In genomic region chr20:24943731-24944130, GRCh38 we compare ENCODE assay signal across 23 cellular contexts. TPM values are rescaled to one million over a fixed set of nuclear protein-coding genes. Genes with fewer than 3 reads are reported as not detected.
DNase-seq lines count a peak whose midpoint lies in the region; ATAC-seq, FAIRE-seq and TF ChIP-seq lines count a peak whose summit lies in the region.
"Had no signal": no experiment of that assay in that cellular context is flagged by ENCODE, and none has a peak within 500 bp of the region (broad histone marks: within the 10 kb centered on the region; RNA-seq: fewer than 3 reads in every experiment).

No MANE protein-coding gene starts in this region.

- H3K4me3 ChIP-seq in endodermal cell (ENCODE audit: low read length) (no peak overlapping the region), thyroid gland (replicated peaks in 1 of 3) (no peak overlapping the region), A673 (ENCODE audit: low read depth, low read length, poor library complexity, severe bottlenecking) (no peak overlapping the region)
- H3K4me3 ChIP-seq: A549, GM12878 had no signal

- WGBS in endodermal cell (ENCODE audit: insufficient coverage in 1 of 2, insufficient read length in 1 of 2), 2 experiments, result 83 to 90% methylated on average over 1 to 2 of the region's 3 CpGs
- WGBS in thyroid gland, 2 donors, result 26 to 32% methylated on average over 3 of the region's 3 CpGs

- intact Hi-C loops in natural killer cell (cut with micrococcal nuclease) (no loop called here), thyroid gland (cut with DNase I) (no loop called here), A673 (cut with micrococcal nuclease; ENCODE audit: unreplicated experiment) (no loop called here)

- H3K27ac ChIP-seq in endodermal cell (ENCODE audit: low read depth, low read length) (no peak overlapping the region), thyroid gland (peak overlapping the region; percentile 74 to 78 (median 78)), A673 (ENCODE audit: low read depth, low read length, poor library complexity, severe bottlenecking) (no peak overlapping the region)
- H3K27ac ChIP-seq: A549 had no signal

- H3K9me3 Mint-ChIP-seq in natural killer cell treated with Interleukin-12 subunit alpha and Interleukin-12 subunit beta and Interleukin-15 and Interleukin-18, amount 100 ng/mL, for 72 hours, result peaks cover 22% of the 10 kb centered on the region
- peaks cover 0 to 6% of the 10 kb centered on the region in 2 donors for H3K9me3 Mint-ChIP-seq in natural killer cell
- H3K9me3 Mint-ChIP-seq in endodermal cell, result peaks cover 30% of the 10 kb centered on the region
- peaks cover 31% of the 10 kb centered on the region for H3K9me3 Mint-ChIP-seq in osteocyte (ENCODE audit: unreplicated experiment)

- no peak for TF ChIP-seq CTCF in natural killer cell (IDR thresholded peaks at IDR 0.05)
- no peak for TF ChIP-seq CTCF in endodermal cell (conservative IDR thresholded peaks at IDR 0.05)
- no peak for TF ChIP-seq CTCF in osteocyte (IDR thresholded peaks at IDR 0.05)
- no peak for TF ChIP-seq CTCF in thyroid gland (IDR thresholded peaks at IDR 0.05)
- TF ChIP-seq CTCF in A673 (conservative IDR thresholded peaks at IDR 0.05; ENCODE audit: low read depth, low read length), result no peak

- H3K27me3 Mint-ChIP-seq in natural killer cell treated with Interleukin-12 subunit alpha and Interleukin-12 subunit beta and Interleukin-15 and Interleukin-18, amount 100 ng/mL, for 72 hours, result no peaks in the 10 kb centered on the region
- H3K27me3 Mint-ChIP-seq in natural killer cell (ENCODE audit: low read depth in 2 of 2) (no peaks in the 10 kb centered on the region), endodermal cell (ENCODE audit: insufficient read depth) (peaks cover 20% of the 10 kb centered on the region), osteocyte (ENCODE audit: unreplicated experiment) (peaks cover 26% of the 10 kb centered on the region)
- H3K27me3 Mint-ChIP-seq: CD4-positive, alpha-beta T cell; CD8-positive, alpha-beta memory T cell had no signal

- H3K9me3 ChIP-seq in endodermal cell (ENCODE audit: control insufficient read depth, low read length), result no peaks in the 10 kb centered on the region
- H3K9me3 ChIP-seq in thyroid gland, result no peaks in the 10 kb centered on the region
- no peaks in the 10 kb centered on the region for H3K9me3 ChIP-seq in A673 (ENCODE audit: low read depth, low read length, poor library complexity, severe bottlenecking)

- peaks cover 47% of the 10 kb centered on the region for H3K36me3 Mint-ChIP-seq in natural killer cell treated with Interleukin-12 subunit alpha and Interleukin-12 subunit beta and Interleukin-15 and Interleukin-18, amount 100 ng/mL, for 72 hours
- H3K36me3 Mint-ChIP-seq in natural killer cell, result peaks cover 7% of the 10 kb centered on the region
- no peaks in the 10 kb centered on the region for H3K36me3 Mint-ChIP-seq in endodermal cell (ENCODE audit: low read depth)
- H3K36me3 Mint-ChIP-seq in osteocyte (ENCODE audit: unreplicated experiment), result no peaks in the 10 kb centered on the region

- H3K27me3 ChIP-seq in endodermal cell (ENCODE audit: control insufficient read depth, insufficient read depth, low read length, poor library complexity, severe bottlenecking), result no peaks in the 10 kb centered on the region
- no peaks in the 10 kb centered on the region for H3K27me3 ChIP-seq in thyroid gland
- no peaks in the 10 kb centered on the region for H3K27me3 ChIP-seq in A673 (replicated peaks; ENCODE audit: insufficient read depth, low read depth, low read length, poor library complexity)

- no peak for ATAC-seq in natural killer cell treated with Interleukin-12 subunit alpha and Interleukin-12 subunit beta and Interleukin-15 and Interleukin-18, amount 100 ng/mL, for 72 hours
- ATAC-seq in natural killer cell (no peak), GM21737 (IDR thresholded peaks at IDR 0.05; ENCODE audit: unreplicated experiment) (no peak)
- ATAC-seq: A549, GM12878 had no signal

- POLR2A ChIA-PET in A673 (lab: Charles Lee; ENCODE audit: low non-redundant PET), result no interaction called here

- no peak for FAIRE-seq in H54 (lab: Jason Lieb, UNC)
- FAIRE-seq: D721Med, GM12878 had no signal

- H3K4me3 Mint-ChIP-seq in natural killer cell treated with Interleukin-12 subunit alpha and Interleukin-12 subunit beta and Interleukin-15 and Interleukin-18, amount 100 ng/mL, for 72 hours, result peak overlapping the region; percentile 19
- H3K4me3 Mint-ChIP-seq in natural killer cell, result no peak overlapping the region
- no peak overlapping the region for H3K4me3 Mint-ChIP-seq in endodermal cell
- no peak overlapping the region for H3K4me3 Mint-ChIP-seq in osteocyte (ENCODE audit: unreplicated experiment)
- H3K4me3 Mint-ChIP-seq: CD14-positive monocyte; CD4-positive, alpha-beta T cell; CD8-positive, alpha-beta memory T cell had no signal

- DNase-seq in natural killer cell treated with Interleukin-12 subunit alpha and Interleukin-12 subunit beta and Interleukin-15 and Interleukin-18, amount 100 ng/mL, for 72 hours (ENCODE audit: low spot score), result no peak
- DNase-seq in natural killer cell (no peak), endodermal cell (peak; percentile 7), osteocyte (ENCODE audit: extremely low spot score, unreplicated experiment) (peak; percentile 67), thyroid gland (peak; percentile 67 to 73), A673 (ENCODE audit: low spot score) (no peak), H54 (ENCODE audit: insufficient read length, low spot score) (no peak)
- DNase-seq: 8988T; CD4-positive, alpha-beta T cell; CD8-positive, alpha-beta memory T cell; DMS 273 treated with DMSO at 0.1 percent for 48 hours; DMS79; EL; GDM1; GOT3; H7; HCEC 1CT had no signal

- H3K4me1 ChIP-seq in endodermal cell (ENCODE audit: control insufficient read depth, insufficient read depth, low read length) (no peaks in the 10 kb centered on the region), thyroid gland (peaks cover 18 to 24% of the 10 kb centered on the region in 2 donors), A673 (ENCODE audit: insufficient read depth, low read length, poor library complexity, severe bottlenecking) (no peaks in the 10 kb centered on the region)
- H3K4me1 ChIP-seq: A549 had no signal

- CTCF ChIA-PET in A673 (lab: Charles Lee), result no interaction called here

- no peaks in the 10 kb centered on the region for H3K36me3 ChIP-seq in endodermal cell (ENCODE audit: control insufficient read depth, insufficient read depth, low read length)
- H3K36me3 ChIP-seq in thyroid gland, result no peaks in the 10 kb centered on the region
- no peaks in the 10 kb centered on the region for H3K36me3 ChIP-seq in A673 (ENCODE audit: insufficient read depth, low read length, poor library complexity, severe bottlenecking)

- no TSS peak for BruUV-seq in A673 (replicated peaks; lab: Mats Ljungman, UMichigan)

- H3K27ac Mint-ChIP-seq in natural killer cell treated with Interleukin-12 subunit alpha and Interleukin-12 subunit beta and Interleukin-15 and Interleukin-18, amount 100 ng/mL, for 72 hours, result no peak overlapping the region
- H3K27ac Mint-ChIP-seq in natural killer cell (peak overlapping the region in 1 of 2 donors; percentile 98), endodermal cell (no peak overlapping the region), osteocyte (ENCODE audit: unreplicated experiment) (no peak overlapping the region)
- H3K27ac Mint-ChIP-seq: CD14-positive monocyte; CD4-positive, alpha-beta T cell had no signal

- no peak for TF ChIP-seq POLR2A in thyroid gland (IDR thresholded peaks at IDR 0.05)
- TF ChIP-seq POLR2A in H54 (IDR thresholded peaks at IDR 0.05; ENCODE audit: low read depth, low read length), result no peak

- H3K4me1 Mint-ChIP-seq in natural killer cell treated with Interleukin-12 subunit alpha and Interleukin-12 subunit beta and Interleukin-15 and Interleukin-18, amount 100 ng/mL, for 72 hours (ENCODE audit: low read depth in 2 of 2), result peaks cover 43 to 46% of the 10 kb centered on the region in 2 donors
- H3K4me1 Mint-ChIP-seq in natural killer cell (peaks cover 44 to 47% of the 10 kb centered on the region in 2 donors), endodermal cell (no peaks in the 10 kb centered on the region), osteocyte (ENCODE audit: unreplicated experiment) (no peaks in the 10 kb centered on the region)

- no peak overlapping the region for H3K9ac ChIP-seq in endodermal cell (ENCODE audit: extremely low read depth, low read length, poor library complexity, severe bottlenecking)

RNA-seq across cellular contexts. Expression of gene CST7, which starts 5.3 kb away (rescaled TPM):
- total RNA-seq in natural killer cell treated with Interleukin-12 subunit alpha and Interleukin-12 subunit beta and Interleukin-15 and Interleukin-18, amount 100 ng/mL, for 72 hours, result 100 to 1,000 TPM in 1 of 2 donors, 10 to 100 TPM in 1; 77.8 to 129 TPM
- total RNA-seq in natural killer cell, result 100 to 1,000 TPM; 590 to 700 (median 619) TPM
- total RNA-seq in endodermal cell, result not detected
- not detected for polyA plus RNA-seq in endodermal cell (2013, experiment 1 of 2)
- polyA plus RNA-seq in endodermal cell (2013, experiment 2 of 2), result not detected
- total RNA-seq in osteocyte, result not detected in 2 replicates
- 1 to 10 TPM; 1.3 to 3.6 (median 2.5) TPM for total RNA-seq in thyroid gland
- total RNA-seq in A673 (2021), result not detected in 2 replicates
- total RNA-seq: GM12878, H7 had no signal
- polyA plus RNA-seq: A549, BJ had no signal

RNA-seq across cellular contexts. Expression of gene APMAP, which starts 48.8 kb away (rescaled TPM):
- total RNA-seq in natural killer cell treated with Interleukin-12 subunit alpha and Interleukin-12 subunit beta and Interleukin-15 and Interleukin-18, amount 100 ng/mL, for 72 hours, result 100 to 1,000 TPM; 109 to 206 TPM
- 100 to 1,000 TPM; 205 to 212 (median 207) TPM for total RNA-seq in natural killer cell
- 10 to 100 TPM; 60.2 to 65.6 TPM for total RNA-seq in endodermal cell
- polyA plus RNA-seq in endodermal cell (2013, experiment 1 of 2), result 76.8 TPM
- polyA plus RNA-seq in endodermal cell (2013, experiment 2 of 2), result 70.0 TPM
- total RNA-seq in osteocyte, result 76.3 and 80.0 TPM in 2 replicates
- 100 to 1,000 TPM; 171 to 205 (median 186) TPM for total RNA-seq in thyroid gland
- total RNA-seq in A673 (2021), result 67.9 and 70.3 TPM in 2 replicates

Comparison
In these comparisons a context has a peak if more than half of its experiments do, and no peak if none do; other contexts are left out.
1. DNase-seq: peak in endodermal cell (single experiment), osteocyte (single experiment) and thyroid gland (2 of 2); none in natural killer cell treated with Interleukin-12 subunit alpha and Interleukin-12 subunit beta and Interleukin-15 and Interleukin-18, amount 100 ng/mL, for 72 hours (single experiment), natural killer cell (single experiment), A673 (single experiment) and H54 (single experiment).
2. H3K27ac ChIP-seq: peak in thyroid gland (3 of 3); none in endodermal cell (single experiment) and A673 (single experiment).
3. RNA of gene CST7, which starts 5.3 kb away (total RNA-seq): 590 to 700 TPM in natural killer cell and 77.8 to 129 TPM in natural killer cell treated with Interleukin-12 subunit alpha and Interleukin-12 subunit beta and Interleukin-15 and Interleukin-18, amount 100 ng/mL, for 72 hours; 1.3 to 3.6 TPM in thyroid gland, not detected in endodermal cell, not detected in osteocyte and not detected in A673; every median in the first group is over 10 times any median in the second.